In genomic region chr5:143051244-143052058, GRCh38 we compare ENCODE assay signal across 9 cellular contexts.
DNase-seq lines count a peak whose midpoint lies in the region; ATAC-seq lines count a peak whose summit lies in the region.
"Had no signal": no experiment of that assay in that cellular context is flagged by ENCODE, and none has a peak within 500 bp of the region (broad histone marks: within the 10 kb centered on the region; RNA-seq: fewer than 3 reads in every experiment).

No MANE protein-coding gene starts in this region.

- peak overlapping the region in 1 of 2 experiments; percentile 50 for H3K4me3 ChIP-seq in mesenchymal stem cell (ENCODE audit: insufficient read depth in 1 of 2, low read depth in 1 of 2, low read length in 2 of 2)

- H4K91ac ChIP-seq in mesenchymal stem cell (ENCODE audit: low read length) = no peak overlapping the region

- peak overlapping the region; percentile 64 for H4K8ac ChIP-seq in mesenchymal stem cell (ENCODE audit: low read length)

- WGBS in mesenchymal stem cell = 31% methylated on average over 5 of the region's 7 CpGs

- H2AK5ac ChIP-seq in mesenchymal stem cell (ENCODE audit: low read length, severe bottlenecking) = no peak overlapping the region

- H3K23ac ChIP-seq in mesenchymal stem cell (ENCODE audit: low read length in 2 of 2) = no peak overlapping the region

- H3K4me1 ChIP-seq in mesenchymal stem cell (ENCODE audit: control insufficient read depth, insufficient read depth, low read depth, low read length) = peaks cover 3% of the 10 kb centered on the region

- peak; percentile 24 for DNase-seq in NCI-H82 (lab: John Stamatoyannopoulos, UW)
- no peak for DNase-seq in NCI-H82 treated with DMSO at 0.1 percent for 48 hours (lab: John Stamatoyannopoulos, UW; ENCODE audit: unreplicated experiment)
- peak; percentile 31 for DNase-seq in NCI-H2227 (lab: John Stamatoyannopoulos, UW; ENCODE audit: unreplicated experiment)
- DNase-seq in brain pericyte (ENCODE audit: low read depth, low spot score) = peak; percentile 50
- peak; percentile 94 for DNase-seq in mesenchymal stem cell
- DNase-seq in activated gamma-delta T cell treated with Interleukin-2 at 50 U/mL for 16 hours = no peak
- no peak for DNase-seq in GOT3 (lab: John Stamatoyannopoulos, UW)
- DNase-seq: CD4-positive, CD25-positive, alpha-beta regulatory T cell had no signal

- no peak overlapping the region for H2BK120ac ChIP-seq in mesenchymal stem cell (ENCODE audit: low read depth, low read length)

- peak overlapping the region in 1 of 2 experiments; percentile 49 for H3K4ac ChIP-seq in mesenchymal stem cell (ENCODE audit: low read depth in 1 of 2, low read length in 2 of 2)

- peak overlapping the region; percentile 85 for H2AFZ ChIP-seq in mesenchymal stem cell (ENCODE audit: low read depth, low read length)

- no peak overlapping the region for H2BK15ac ChIP-seq in mesenchymal stem cell (ENCODE audit: low read depth, poor library complexity, severe bottlenecking)

- peak overlapping the region; percentile 39 to 86 for H2BK12ac ChIP-seq in mesenchymal stem cell (ENCODE audit: low read length in 2 of 2)

- H2BK5ac ChIP-seq in mesenchymal stem cell (ENCODE audit: low read depth, low read length, poor library complexity, severe bottlenecking) = peak overlapping the region; percentile 3

- no peaks in the 10 kb centered on the region for H3K27me3 ChIP-seq in mesenchymal stem cell (ENCODE audit: control insufficient read depth in 1 of 2, insufficient read depth in 1 of 2, low read length in 2 of 2)

- ATAC-seq in GM21825 (IDR thresholded peaks at IDR 0.05; ENCODE audit: unreplicated experiment) = no peak

- no peaks in the 10 kb centered on the region for H3K9me3 ChIP-seq in mesenchymal stem cell (ENCODE audit: control insufficient read depth, low read length)

- H3K4me2 ChIP-seq in mesenchymal stem cell (ENCODE audit: low read length, poor library complexity, severe bottlenecking) = peak overlapping the region; percentile 65

- H3K14ac ChIP-seq in mesenchymal stem cell (ENCODE audit: low read length in 2 of 2) = no peak overlapping the region

- peaks cover 3% of the 10 kb centered on the region for H3K79me1 ChIP-seq in mesenchymal stem cell (replicated peaks; ENCODE audit: low read length, poor library complexity, severe bottlenecking)

- H3K27ac ChIP-seq in mesenchymal stem cell (ENCODE audit: low read length, poor library complexity, severe bottlenecking) = peak overlapping the region; percentile 94

- peak overlapping the region; percentile 31 to 57 for H3K18ac ChIP-seq in mesenchymal stem cell (ENCODE audit: low read depth in 1 of 2, low read length in 2 of 2)

- H3K9ac ChIP-seq in mesenchymal stem cell (ENCODE audit: low read length) = peak overlapping the region; percentile 82

- no peaks in the 10 kb centered on the region for H3K36me3 ChIP-seq in mesenchymal stem cell (ENCODE audit: control insufficient read depth in 1 of 2, insufficient read depth in 2 of 2, low read depth in 1 of 2, low read length in 2 of 2)

Comparison
In these comparisons a context has a peak if more than half of its experiments do, and no peak if none do; other contexts are left out.
1. DNase-seq: peak in NCI-H82 (single experiment), NCI-H2227 (single experiment), brain pericyte (single experiment) and mesenchymal stem cell (single experiment); none in NCI-H82 treated with DMSO at 0.1 percent for 48 hours (single experiment), activated gamma-delta T cell treated with Interleukin-2 at 50 U/mL for 16 hours (single experiment) and GOT3 (single experiment).